In the genomic region with DNA sequence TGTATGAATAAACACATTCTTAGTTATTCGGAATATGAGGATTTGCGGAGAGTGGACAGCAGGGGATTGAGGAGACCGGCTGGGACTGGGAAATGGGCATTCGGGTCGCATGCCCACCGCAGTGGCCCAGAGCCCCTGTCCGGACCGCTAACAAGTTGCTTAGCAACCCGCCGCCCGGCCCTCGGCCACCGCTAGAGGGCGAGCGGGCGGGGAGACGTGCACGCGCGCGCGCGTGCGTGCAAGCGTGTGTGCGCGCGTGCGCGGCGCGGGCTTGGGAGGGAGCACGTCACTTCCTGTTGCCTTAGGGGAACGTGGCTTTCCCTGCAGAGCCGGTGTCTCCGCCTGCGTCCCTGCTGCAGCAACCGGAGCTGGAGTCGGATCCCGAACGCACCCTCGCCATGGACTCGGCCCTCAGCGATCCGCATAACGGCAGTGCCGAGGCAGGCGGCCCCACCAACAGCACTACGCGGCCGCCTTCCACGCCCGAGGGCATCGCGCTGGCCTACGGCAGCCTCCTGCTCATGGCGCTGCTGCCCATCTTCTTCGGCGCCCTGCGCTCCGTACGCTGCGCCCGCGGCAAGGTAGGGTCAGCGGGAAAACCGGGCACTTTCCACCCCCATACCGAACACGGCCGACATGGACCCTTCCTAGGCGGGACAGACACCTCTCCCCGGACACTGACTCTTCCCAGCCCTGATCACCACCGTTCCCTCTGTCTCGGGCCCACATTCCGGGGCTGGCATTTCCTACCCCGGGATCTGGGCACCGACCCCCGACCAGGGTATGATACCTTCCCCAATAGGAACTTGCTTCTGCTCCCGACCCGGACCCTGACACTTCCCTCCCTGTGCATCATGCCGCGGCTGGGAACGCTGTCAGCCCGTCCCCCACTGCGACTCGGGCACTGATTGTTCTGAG, we compare ENCODE assay signal across 1 cellular context.
A peak's percentile ranks its signal among the peaks of the same experiment; 100 is the strongest.
TF ChIP-seq lines count a peak whose summit lies in the region.

Gene HM13, plus strand, starts transcription at position 289 of the 918 bp plus-strand sequence. Its CDS starts 110 bp downstream, at position 399.

TF ChIP-seq in WTC11, 78 proteins besides CTCF, POLR2A, EP300 and RAD21 (continued from another document and continues in another):
- peak; percentile 53; the same call in 1 of the 2 replicates for TF ChIP-seq E2F5 (CRISPR knock-in tag; IDR thresholded peaks at IDR 0.05)
- TF ChIP-seq, protein P1, sequence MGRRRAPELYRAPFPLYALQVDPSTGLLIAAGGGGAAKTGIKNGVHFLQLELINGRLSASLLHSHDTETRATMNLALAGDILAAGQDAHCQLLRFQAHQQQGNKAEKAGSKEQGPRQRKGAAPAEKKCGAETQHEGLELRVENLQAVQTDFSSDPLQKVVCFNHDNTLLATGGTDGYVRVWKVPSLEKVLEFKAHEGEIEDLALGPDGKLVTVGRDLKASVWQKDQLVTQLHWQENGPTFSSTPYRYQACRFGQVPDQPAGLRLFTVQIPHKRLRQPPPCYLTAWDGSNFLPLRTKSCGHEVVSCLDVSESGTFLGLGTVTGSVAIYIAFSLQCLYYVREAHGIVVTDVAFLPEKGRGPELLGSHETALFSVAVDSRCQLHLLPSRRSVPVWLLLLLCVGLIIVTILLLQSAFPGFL (CRISPR knock-in tag; IDR thresholded peaks at IDR 0.05; ENCODE audit: borderline replicate concordance): no peak; the same call in 1 of the 2 replicates
- no peak for TF ChIP-seq ZNF138 (CRISPR knock-in tag; conservative IDR thresholded peaks at IDR 0.05)
- TF ChIP-seq, protein P2, sequence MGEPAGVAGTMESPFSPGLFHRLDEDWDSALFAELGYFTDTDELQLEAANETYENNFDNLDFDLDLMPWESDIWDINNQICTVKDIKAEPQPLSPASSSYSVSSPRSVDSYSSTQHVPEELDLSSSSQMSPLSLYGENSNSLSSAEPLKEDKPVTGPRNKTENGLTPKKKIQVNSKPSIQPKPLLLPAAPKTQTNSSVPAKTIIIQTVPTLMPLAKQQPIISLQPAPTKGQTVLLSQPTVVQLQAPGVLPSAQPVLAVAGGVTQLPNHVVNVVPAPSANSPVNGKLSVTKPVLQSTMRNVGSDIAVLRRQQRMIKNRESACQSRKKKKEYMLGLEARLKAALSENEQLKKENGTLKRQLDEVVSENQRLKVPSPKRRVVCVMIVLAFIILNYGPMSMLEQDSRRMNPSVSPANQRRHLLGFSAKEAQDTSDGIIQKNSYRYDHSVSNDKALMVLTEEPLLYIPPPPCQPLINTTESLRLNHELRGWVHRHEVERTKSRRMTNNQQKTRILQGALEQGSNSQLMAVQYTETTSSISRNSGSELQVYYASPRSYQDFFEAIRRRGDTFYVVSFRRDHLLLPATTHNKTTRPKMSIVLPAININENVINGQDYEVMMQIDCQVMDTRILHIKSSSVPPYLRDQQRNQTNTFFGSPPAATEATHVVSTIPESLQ (CRISPR knock-in tag; IDR thresholded peaks at IDR 0.05): no peak; the same call in 1 of the 2 replicates
- TF ChIP-seq JAZF1 (CRISPR knock-in tag; IDR thresholded peaks at IDR 0.05): no peak
- TF ChIP-seq TEAD1 (CRISPR knock-in tag; IDR thresholded peaks at IDR 0.05): peak; percentile 66
- TF ChIP-seq FOXJ3 (CRISPR knock-in tag; IDR thresholded peaks at IDR 0.05; ENCODE audit: borderline replicate concordance): no peak
- TF ChIP-seq AFF4 (CRISPR knock-in tag; IDR thresholded peaks at IDR 0.05; ENCODE audit: borderline replicate concordance): no peak
- no peak for TF ChIP-seq RELA (CRISPR knock-in tag; IDR thresholded peaks at IDR 0.05; ENCODE audit: borderline replicate concordance)
- TF ChIP-seq IRF2 (CRISPR knock-in tag; IDR thresholded peaks at IDR 0.05; ENCODE audit: borderline replicate concordance, low read depth): no peak
- TF ChIP-seq GTF2I (CRISPR knock-in tag; conservative IDR thresholded peaks at IDR 0.05): no peak
- 0 out of 2 replicates have a peak, but pooled peaks have one; percentile 53 for TF ChIP-seq PRRX2 (CRISPR knock-in tag; IDR thresholded peaks at IDR 0.05)
- TF ChIP-seq FOXK1 (CRISPR knock-in tag; IDR thresholded peaks at IDR 0.05): peak; percentile 97
- TF ChIP-seq, protein P3, sequence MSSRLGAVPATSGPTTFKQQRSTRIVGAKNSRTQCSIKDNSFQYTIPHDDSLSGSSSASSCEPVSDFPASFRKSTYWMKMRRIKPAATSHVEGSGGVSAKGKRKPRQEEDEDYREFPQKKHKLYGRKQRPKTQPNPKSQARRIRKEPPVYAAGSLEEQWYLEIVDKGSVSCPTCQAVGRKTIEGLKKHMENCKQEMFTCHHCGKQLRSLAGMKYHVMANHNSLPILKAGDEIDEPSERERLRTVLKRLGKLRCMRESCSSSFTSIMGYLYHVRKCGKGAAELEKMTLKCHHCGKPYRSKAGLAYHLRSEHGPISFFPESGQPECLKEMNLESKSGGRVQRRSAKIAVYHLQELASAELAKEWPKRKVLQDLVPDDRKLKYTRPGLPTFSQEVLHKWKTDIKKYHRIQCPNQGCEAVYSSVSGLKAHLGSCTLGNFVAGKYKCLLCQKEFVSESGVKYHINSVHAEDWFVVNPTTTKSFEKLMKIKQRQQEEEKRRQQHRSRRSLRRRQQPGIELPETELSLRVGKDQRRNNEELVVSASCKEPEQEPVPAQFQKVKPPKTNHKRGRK (CRISPR knock-in tag; IDR thresholded peaks at IDR 0.05; ENCODE audit: borderline replicate concordance): no peak
- 0 out of 2 replicates have a peak, but pooled peaks have one; percentile 27 for TF ChIP-seq TEAD4 (CRISPR knock-in tag; IDR thresholded peaks at IDR 0.05)
- TF ChIP-seq SMAD4 (CRISPR knock-in tag; IDR thresholded peaks at IDR 0.05): peak; percentile 73; the same call in 1 of the 2 replicates
- no peak for TF ChIP-seq ATF1 (CRISPR knock-in tag; IDR thresholded peaks at IDR 0.05)
- TF ChIP-seq, protein P4, sequence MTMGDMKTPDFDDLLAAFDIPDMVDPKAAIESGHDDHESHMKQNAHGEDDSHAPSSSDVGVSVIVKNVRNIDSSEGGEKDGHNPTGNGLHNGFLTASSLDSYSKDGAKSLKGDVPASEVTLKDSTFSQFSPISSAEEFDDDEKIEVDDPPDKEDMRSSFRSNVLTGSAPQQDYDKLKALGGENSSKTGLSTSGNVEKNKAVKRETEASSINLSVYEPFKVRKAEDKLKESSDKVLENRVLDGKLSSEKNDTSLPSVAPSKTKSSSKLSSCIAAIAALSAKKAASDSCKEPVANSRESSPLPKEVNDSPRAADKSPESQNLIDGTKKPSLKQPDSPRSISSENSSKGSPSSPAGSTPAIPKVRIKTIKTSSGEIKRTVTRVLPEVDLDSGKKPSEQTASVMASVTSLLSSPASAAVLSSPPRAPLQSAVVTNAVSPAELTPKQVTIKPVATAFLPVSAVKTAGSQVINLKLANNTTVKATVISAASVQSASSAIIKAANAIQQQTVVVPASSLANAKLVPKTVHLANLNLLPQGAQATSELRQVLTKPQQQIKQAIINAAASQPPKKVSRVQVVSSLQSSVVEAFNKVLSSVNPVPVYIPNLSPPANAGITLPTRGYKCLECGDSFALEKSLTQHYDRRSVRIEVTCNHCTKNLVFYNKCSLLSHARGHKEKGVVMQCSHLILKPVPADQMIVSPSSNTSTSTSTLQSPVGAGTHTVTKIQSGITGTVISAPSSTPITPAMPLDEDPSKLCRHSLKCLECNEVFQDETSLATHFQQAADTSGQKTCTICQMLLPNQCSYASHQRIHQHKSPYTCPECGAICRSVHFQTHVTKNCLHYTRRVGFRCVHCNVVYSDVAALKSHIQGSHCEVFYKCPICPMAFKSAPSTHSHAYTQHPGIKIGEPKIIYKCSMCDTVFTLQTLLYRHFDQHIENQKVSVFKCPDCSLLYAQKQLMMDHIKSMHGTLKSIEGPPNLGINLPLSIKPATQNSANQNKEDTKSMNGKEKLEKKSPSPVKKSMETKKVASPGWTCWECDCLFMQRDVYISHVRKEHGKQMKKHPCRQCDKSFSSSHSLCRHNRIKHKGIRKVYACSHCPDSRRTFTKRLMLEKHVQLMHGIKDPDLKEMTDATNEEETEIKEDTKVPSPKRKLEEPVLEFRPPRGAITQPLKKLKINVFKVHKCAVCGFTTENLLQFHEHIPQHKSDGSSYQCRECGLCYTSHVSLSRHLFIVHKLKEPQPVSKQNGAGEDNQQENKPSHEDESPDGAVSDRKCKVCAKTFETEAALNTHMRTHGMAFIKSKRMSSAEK (CRISPR knock-in tag; IDR thresholded peaks at IDR 0.05; ENCODE audit: borderline replicate concordance): no peak
- no peak; the same call in 1 of the 2 replicates for TF ChIP-seq ZNF121 (CRISPR knock-in tag; IDR thresholded peaks at IDR 0.05)
- TF ChIP-seq ELF4 (CRISPR knock-in tag; IDR thresholded peaks at IDR 0.05; ENCODE audit: low read depth): no peak
- TF ChIP-seq ZNF317 (CRISPR knock-in tag; IDR thresholded peaks at IDR 0.05; ENCODE audit: borderline replicate concordance, low read depth): no peak
- TF ChIP-seq, protein P5, sequence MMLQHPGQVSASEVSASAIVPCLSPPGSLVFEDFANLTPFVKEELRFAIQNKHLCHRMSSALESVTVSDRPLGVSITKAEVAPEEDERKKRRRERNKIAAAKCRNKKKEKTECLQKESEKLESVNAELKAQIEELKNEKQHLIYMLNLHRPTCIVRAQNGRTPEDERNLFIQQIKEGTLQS (CRISPR knock-in tag; conservative IDR thresholded peaks at IDR 0.05): no peak
- no peak for TF ChIP-seq ZBTB21 (CRISPR knock-in tag; IDR thresholded peaks at IDR 0.05; ENCODE audit: borderline replicate concordance)
- TF ChIP-seq ZNF423 (CRISPR knock-in tag; IDR thresholded peaks at IDR 0.05): no peak
- 0 out of 2 replicates have a peak, but pooled peaks have one; percentile 62 for TF ChIP-seq EMX1 (CRISPR knock-in tag; IDR thresholded peaks at IDR 0.05)
- 0 out of 2 replicates have a peak, but pooled peaks have one; percentile 24 for TF ChIP-seq E2F1 (CRISPR knock-in tag; IDR thresholded peaks at IDR 0.05)
- TF ChIP-seq, protein P6, sequence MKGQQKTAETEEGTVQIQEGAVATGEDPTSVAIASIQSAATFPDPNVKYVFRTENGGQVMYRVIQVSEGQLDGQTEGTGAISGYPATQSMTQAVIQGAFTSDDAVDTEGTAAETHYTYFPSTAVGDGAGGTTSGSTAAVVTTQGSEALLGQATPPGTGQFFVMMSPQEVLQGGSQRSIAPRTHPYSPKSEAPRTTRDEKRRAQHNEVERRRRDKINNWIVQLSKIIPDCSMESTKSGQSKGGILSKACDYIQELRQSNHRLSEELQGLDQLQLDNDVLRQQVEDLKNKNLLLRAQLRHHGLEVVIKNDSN (CRISPR knock-in tag; IDR thresholded peaks at IDR 0.05): peak; percentile 61; the same call in 1 of the 2 replicates
- peak; percentile 92 for TF ChIP-seq FOXP4 (CRISPR knock-in tag; IDR thresholded peaks at IDR 0.05)
- TF ChIP-seq ZNF219 (CRISPR knock-in tag; IDR thresholded peaks at IDR 0.05; ENCODE audit: borderline replicate concordance): 0 out of 2 replicates have a peak, but pooled peaks have one; percentile 49
- no peak for TF ChIP-seq ZNF263 (CRISPR knock-in tag; IDR thresholded peaks at IDR 0.05; ENCODE audit: low read depth)
- TF ChIP-seq NFYB (CRISPR knock-in tag; conservative IDR thresholded peaks at IDR 0.05; ENCODE audit: low read depth): no peak
- TF ChIP-seq ZMAT4 (CRISPR knock-in tag; IDR thresholded peaks at IDR 0.05): 0 out of 2 replicates have a peak, but pooled peaks have one; percentile 32
- TF ChIP-seq CREM (CRISPR knock-in tag; IDR thresholded peaks at IDR 0.05): peak; percentile 94; the same call in 1 of the 2 replicates
